Comparison of ENCODE assay signal across 11 cellular contexts in genomic region chr12:124386059-124386458, GRCh38.
DNase-seq lines count a peak whose midpoint lies in the region; TF ChIP-seq lines count a peak whose summit lies in the region.
"Had no signal": no experiment of that assay in that cellular context is flagged by ENCODE, and none has a peak within 500 bp of the region (broad histone marks: within the 10 kb centered on the region; RNA-seq: fewer than 3 reads in every experiment).

No MANE protein-coding gene starts in this region.

- WGBS in prostate gland = 63% methylated on average over 17 of the region's 17 CpGs

- H4K20me1 ChIP-seq in BLaER1 treated with 17β-estradiol and CSF1 and Interleukin-3, amounts not matched to agents 10 nM and 100 nM = peaks cover 89 to 98% (median 95%) of the 10 kb centered on the region in 11 experiments

- peaks cover 91 to 99% (median 95%) of the 10 kb centered on the region in 10 experiments for H3K4me1 ChIP-seq in BLaER1 treated with 17β-estradiol and CSF1 and Interleukin-3, amounts not matched to agents 10 nM and 100 nM
- H3K4me1 ChIP-seq in SJSA1 (replicated peaks) (peaks cover 87% of the 10 kb centered on the region), prostate gland (replicated peaks) (peaks cover 26% of the 10 kb centered on the region)

- peaks cover 16 to 49% (median 40%) of the 10 kb centered on the region in 11 experiments for H3K36me3 ChIP-seq in BLaER1 treated with 17β-estradiol and CSF1 and Interleukin-3, amounts not matched to agents 10 nM and 100 nM
- peaks cover 82% of the 10 kb centered on the region for H3K36me3 ChIP-seq in SJSA1
- H3K36me3 ChIP-seq in prostate gland = peaks cover 3 to 23% of the 10 kb centered on the region in 2 donors

- H3K9me3 ChIP-seq in BLaER1 treated with 17β-estradiol and CSF1 and Interleukin-3, amounts not matched to agents 10 nM and 100 nM (replicated peaks in 1 of 11) = no peaks in the 10 kb centered on the region
- no peaks in the 10 kb centered on the region for H3K9me3 ChIP-seq in SJSA1 (replicated peaks)
- no peaks in the 10 kb centered on the region for H3K9me3 ChIP-seq in prostate gland

- TF ChIP-seq CTCF in fibroblast of the aortic adventitia (IDR thresholded peaks at IDR 0.05; ENCODE audit: insufficient read depth, low read length) (no peak), prostate gland (IDR thresholded peaks at IDR 0.05) (no peak)

- peak overlapping the region; percentile 35 to 68 (median 58); a peak in 20 of 22 replicates for H3K9ac ChIP-seq in BLaER1 treated with 17β-estradiol and CSF1 and Interleukin-3, amounts not matched to agents 10 nM and 100 nM

- H3K27ac ChIP-seq in BLaER1 treated with 17β-estradiol and CSF1 and Interleukin-3, amounts not matched to agents 10 nM and 100 nM = peak overlapping the region in 7 of 11 experiments; percentile 11 to 73 (median 48); a peak in 11 of 22 replicates
- H3K27ac ChIP-seq in SJSA1 (peak overlapping the region; percentile 85), prostate gland (peak overlapping the region; percentile 93 to 95)

- intact Hi-C loops in prostate gland (cut with DNase I) = no loop called here

- H3K4me3 ChIP-seq in BLaER1 treated with 17β-estradiol and CSF1 and Interleukin-3, amounts not matched to agents 10 nM and 100 nM = peak overlapping the region in 9 of 10 experiments; percentile 10 to 58 (median 27); a peak in 12 of 20 replicates
- H3K4me3 ChIP-seq in SJSA1 (peak overlapping the region; percentile 18; the same call in 1 of the 2 replicates), fibroblast of the aortic adventitia (ENCODE audit: low read depth, low read length) (peak overlapping the region; percentile 89), prostate gland (no peak overlapping the region)

- TF ChIP-seq POLR2A in prostate gland (IDR thresholded peaks at IDR 0.05) = no peak

- peak overlapping the region; percentile 86 to 100 (median 96) for H3K4me2 ChIP-seq in BLaER1 treated with 17β-estradiol and CSF1 and Interleukin-3, amounts not matched to agents 10 nM and 100 nM

- DNase-seq in SJSA1 (ENCODE audit: low read depth in 1 of 2, low spot score in 2 of 2) (no peak), fibroblast of the aortic adventitia (ENCODE audit: low read depth) (peak; percentile 43), prostate gland (ENCODE audit: low spot score) (no peak), amniotic stem cell (lab: John Stamatoyannopoulos, UW) (no peak), RKO (ENCODE audit: low spot score) (no peak), HK-2 (ENCODE audit: unreplicated experiment) (no peak)
- DNase-seq in effector CD8-positive, alpha-beta T cell (lab: John Stamatoyannopoulos, UW) = no peak
- DNase-seq: CD4-positive, alpha-beta memory T cell; KG1; NCI-H446 treated with DMSO at 0.1 percent for 48 hours had no signal

- no peaks in the 10 kb centered on the region for H3K27me3 ChIP-seq in BLaER1 treated with 17β-estradiol and CSF1 and Interleukin-3, amounts not matched to agents 10 nM and 100 nM
- no peaks in the 10 kb centered on the region for H3K27me3 ChIP-seq in SJSA1 (replicated peaks)
- no peaks in the 10 kb centered on the region for H3K27me3 ChIP-seq in prostate gland (replicated peaks; ENCODE audit: insufficient read depth)

Comparison
In these comparisons a context has a peak if more than half of its experiments do, and no peak if none do; other contexts are left out.
1. H3K4me3 ChIP-seq: peak in BLaER1 treated with 17β-estradiol and CSF1 and Interleukin-3, amounts not matched to agents 10 nM and 100 nM (9 of 10), SJSA1 (single experiment) and fibroblast of the aortic adventitia (single experiment); none in prostate gland (0 of 2).
2. Peak in every context shown above with its lines, with median percentiles within 50 percentile points of each other: H3K27ac ChIP-seq.